In genomic region chr15:35723120-35723707, GRCh38 we compare ENCODE assay signal across 14 cellular contexts.
DNase-seq lines count a peak whose midpoint lies in the region; ATAC-seq and TF ChIP-seq lines count a peak whose summit lies in the region.
"Had no signal": no experiment of that assay in that cellular context is flagged by ENCODE, and none has a peak within 500 bp of the region (broad histone marks: within the 10 kb centered on the region; RNA-seq: fewer than 3 reads in every experiment).

No MANE protein-coding gene starts in this region.

- H3K27me3 ChIP-seq in smooth muscle cell (ENCODE audit: low read depth) (no peaks in the 10 kb centered on the region), upper lobe of right lung (no peaks in the 10 kb centered on the region), GM23248 (replicated peaks; ENCODE audit: insufficient read depth) (no peaks in the 10 kb centered on the region)

- H3F3A ChIP-seq in smooth muscle cell (ENCODE audit: low read depth) (no peaks in the 10 kb centered on the region), GM23248 (ENCODE audit: insufficient read depth) (peaks cover 8% of the 10 kb centered on the region; the same call in 1 of the 2 replicates)

- peak overlapping the region; percentile 20 for H3K27ac ChIP-seq in smooth muscle cell (ENCODE audit: low read depth)
- H3K27ac ChIP-seq in upper lobe of right lung = no peak overlapping the region
- H3K27ac ChIP-seq in GM23248 = no peak overlapping the region

- H3K27ac Mint-ChIP-seq in mesothelial cell of epicardium = peak overlapping the region; percentile 97
- no peak overlapping the region for H3K27ac Mint-ChIP-seq in activated naive CD8-positive, alpha-beta T cell treated with anti-CD3 and anti-CD28 coated beads, Interleukin-2, amount 50 U/mL, for 24 hours
- H3K27ac Mint-ChIP-seq: CD14-positive monocyte; CD8-positive, alpha-beta T cell had no signal

- ATAC-seq in SK-N-SH treated with all-trans-retinoic acid at 6 μM for 48 hours = peak; percentile 56
- ATAC-seq in activated naive CD8-positive, alpha-beta T cell treated with anti-CD3 and anti-CD28 coated beads, Interleukin-2, amount 50 U/mL, for 24 hours = no peak
- no peak for ATAC-seq in upper lobe of right lung
- ATAC-seq: CD8-positive, alpha-beta T cell; HCT116 had no signal

- H3K36me3 Mint-ChIP-seq in mesothelial cell of epicardium = peaks cover 5% of the 10 kb centered on the region
- H3K36me3 Mint-ChIP-seq in activated naive CD8-positive, alpha-beta T cell treated with anti-CD3 and anti-CD28 coated beads, Interleukin-2, amount 50 U/mL, for 24 hours (ENCODE audit: low read depth) = no peaks in the 10 kb centered on the region
- H3K36me3 Mint-ChIP-seq: CD14-positive monocyte; CD8-positive, alpha-beta T cell had no signal

- H3K36me3 ChIP-seq in smooth muscle cell (ENCODE audit: low read depth) = no peaks in the 10 kb centered on the region
- no peaks in the 10 kb centered on the region for H3K36me3 ChIP-seq in upper lobe of right lung
- no peaks in the 10 kb centered on the region for H3K36me3 ChIP-seq in GM23248 (ENCODE audit: low read depth)

- peaks cover 53% of the 10 kb centered on the region for H3K4me1 Mint-ChIP-seq in mesothelial cell of epicardium
- no peaks in the 10 kb centered on the region for H3K4me1 Mint-ChIP-seq in activated naive CD8-positive, alpha-beta T cell treated with anti-CD3 and anti-CD28 coated beads, Interleukin-2, amount 50 U/mL, for 24 hours
- H3K4me1 Mint-ChIP-seq: CD14-positive monocyte had no signal

- in situ Hi-C loops in GM23248 (cut with MboI) = no loop called here

- H2AFZ ChIP-seq in smooth muscle cell (ENCODE audit: low read depth) (no peak overlapping the region), GM23248 (no peak overlapping the region)

- TF ChIP-seq CTCF in mesothelial cell of epicardium (IDR thresholded peaks at IDR 0.05; ENCODE audit: unreplicated experiment) = no peak
- TF ChIP-seq CTCF in smooth muscle cell (IDR thresholded peaks at IDR 0.05; ENCODE audit: borderline replicate concordance, insufficient read depth, poor library complexity, severe bottlenecking) = no peak
- no peak for TF ChIP-seq CTCF in upper lobe of right lung (IDR thresholded peaks at IDR 0.05)

- H3K4me3 Mint-ChIP-seq in mesothelial cell of epicardium = no peak overlapping the region
- no peak overlapping the region for H3K4me3 Mint-ChIP-seq in activated naive CD8-positive, alpha-beta T cell treated with anti-CD3 and anti-CD28 coated beads, Interleukin-2, amount 50 U/mL, for 24 hours
- H3K4me3 Mint-ChIP-seq: CD14-positive monocyte; CD8-positive, alpha-beta T cell had no signal

- H3K79me2 ChIP-seq in smooth muscle cell (ENCODE audit: low read depth) = no peaks in the 10 kb centered on the region
- no peaks in the 10 kb centered on the region for H3K79me2 ChIP-seq in GM23248 (ENCODE audit: insufficient read depth)

- H3K9ac ChIP-seq in smooth muscle cell (ENCODE audit: low read depth) (no peak overlapping the region), GM23248 (no peak overlapping the region)

- no peaks in the 10 kb centered on the region for H3K9me3 ChIP-seq in smooth muscle cell (replicated peaks; ENCODE audit: low read depth)
- H3K9me3 ChIP-seq in upper lobe of right lung = no peaks in the 10 kb centered on the region
- H3K9me3 ChIP-seq in GM23248 (ENCODE audit: low read depth) = no peaks in the 10 kb centered on the region

- H3K9me2 ChIP-seq in GM23248 (ENCODE audit: insufficient read depth) = no peaks in the 10 kb centered on the region

- H3K4me3 ChIP-seq in smooth muscle cell (no peak overlapping the region), upper lobe of right lung (no peak overlapping the region), GM23248 (no peak overlapping the region)

- DNase-seq in HT1080 (ENCODE audit: low read depth) (peak; percentile 3), mesothelial cell of epicardium (ENCODE audit: low spot score in 2 of 2, unreplicated experiment in 2 of 2) (no peak), smooth muscle cell (lab: John Stamatoyannopoulos, UW; ENCODE audit: unreplicated experiment) (no peak), upper lobe of right lung (no peak), GM23248 (no peak), ecto neural progenitor cell (ENCODE audit: low spot score) (no peak)
- no peak for DNase-seq in activated naive CD8-positive, alpha-beta T cell treated with anti-CD3 and anti-CD28 coated beads, Interleukin-2, amount 50 U/mL, for 24 hours
- DNase-seq: CD8-positive, alpha-beta T cell; COR-L47; DMS153; DMS79 treated with DMSO at 0.1 percent for 48 hours had no signal

- 21% methylated on average over 4 of the region's 4 CpGs for WGBS in smooth muscle cell (ENCODE audit: low lambda C conversion rate)
- 60 to 66% methylated on average over 4 of the region's 4 CpGs for WGBS in GM23248 (ENCODE audit: low coverage in 1 of 2, low lambda C conversion rate in 2 of 2, missing lambda C conversion rate in 2 of 2), 2 experiments

- no peaks in the 10 kb centered on the region for H3K4me1 ChIP-seq in smooth muscle cell (ENCODE audit: low read depth)
- no peaks in the 10 kb centered on the region for H3K4me1 ChIP-seq in upper lobe of right lung
- H3K4me1 ChIP-seq in GM23248 (ENCODE audit: insufficient read depth) = peaks cover 7% of the 10 kb centered on the region

- H3K9me3 Mint-ChIP-seq in mesothelial cell of epicardium = peaks cover 15% of the 10 kb centered on the region
- no peaks in the 10 kb centered on the region for H3K9me3 Mint-ChIP-seq in activated naive CD8-positive, alpha-beta T cell treated with anti-CD3 and anti-CD28 coated beads, Interleukin-2, amount 50 U/mL, for 24 hours
- H3K9me3 Mint-ChIP-seq: CD8-positive, alpha-beta T cell had no signal

- intact Hi-C loops in upper lobe of right lung (cut with DNase I) = no loop called here

- H3K27me3 Mint-ChIP-seq in mesothelial cell of epicardium (ENCODE audit: low read depth) = no peaks in the 10 kb centered on the region
- no peaks in the 10 kb centered on the region for H3K27me3 Mint-ChIP-seq in activated naive CD8-positive, alpha-beta T cell treated with anti-CD3 and anti-CD28 coated beads, Interleukin-2, amount 50 U/mL, for 24 hours

- H3K4me2 ChIP-seq in smooth muscle cell (peak overlapping the region; percentile 24), GM23248 (ENCODE audit: unreplicated experiment) (no peak overlapping the region)

- H4K20me1 ChIP-seq in smooth muscle cell (ENCODE audit: low read depth) (no peaks in the 10 kb centered on the region), GM23248 (ENCODE audit: insufficient read depth) (no peaks in the 10 kb centered on the region)

TF ChIP-seq in SK-N-SH treated with all-trans-retinoic acid at 6 μM for 48 hours, 23 proteins besides CTCF, POLR2A, EP300 and RAD21:
- no peak for TF ChIP-seq SNAI2 (CRISPR knock-in tag; IDR thresholded peaks at IDR 0.05)
- TF ChIP-seq ZNF8 (CRISPR knock-in tag; IDR thresholded peaks at IDR 0.05) = no peak
- TF ChIP-seq ISL1 (CRISPR knock-in tag; IDR thresholded peaks at IDR 0.05) = peak; percentile 77
- TF ChIP-seq POU6F1 (CRISPR knock-in tag; IDR thresholded peaks at IDR 0.05; ENCODE audit: borderline replicate concordance, low read depth) = no peak
- TF ChIP-seq ARNTL (CRISPR knock-in tag; IDR thresholded peaks at IDR 0.05; ENCODE audit: borderline replicate concordance, low read depth) = no peak
- TF ChIP-seq CREB5 (CRISPR knock-in tag; IDR thresholded peaks at IDR 0.05; ENCODE audit: low read depth) = peak; percentile 54; the same call in 1 of the 2 replicates
